ENCODE assay signal across 26 cellular contexts in genomic region chr15:41713047-41713446, GRCh38. TPM values are rescaled to one million over a fixed set of nuclear protein-coding genes. Genes with fewer than 3 reads are reported as not detected.
DNase-seq lines count a peak whose midpoint lies in the region; ATAC-seq, FAIRE-seq and TF ChIP-seq lines count a peak whose summit lies in the region.
"Had no signal": no experiment of that assay in that cellular context is flagged by ENCODE, and none has a peak within 500 bp of the region (broad histone marks: within the 10 kb centered on the region; RNA-seq: fewer than 3 reads in every experiment).

No MANE protein-coding gene starts in this region.

- FAIRE-seq in frontal cortex (lab: Jason Lieb, UNC): no peak
- FAIRE-seq in small intestine (lab: Jason Lieb, UNC): no peak
- FAIRE-seq: A549, D721Med had no signal

- H3K4me1 Mint-ChIP-seq in brain: no peaks in the 10 kb centered on the region
- H3K4me1 Mint-ChIP-seq: activated naive CD4-positive, alpha-beta T cell treated with anti-CD3 and anti-CD28 coated beads, Interleukin-2, amount 10 ng/mL, durations not matched to agents 7 days and 5 days; neural crest cell had no signal

- H3K4me1 ChIP-seq in small intestine (ENCODE audit: control insufficient read depth in 2 of 2, insufficient read depth in 1 of 2, low read depth in 1 of 2, low read length in 1 of 2): no peaks in the 10 kb centered on the region
- H3K4me1 ChIP-seq: A549; BLaER1 treated with 17β-estradiol and CSF1 and Interleukin-3, amounts not matched to agents 10 nM and 100 nM; psoas muscle had no signal

- no peak for TF ChIP-seq CTCF in brain (conservative IDR thresholded peaks at IDR 0.05)

- no peaks in the 10 kb centered on the region for H3K27me3 ChIP-seq in small intestine (ENCODE audit: control insufficient read depth in 2 of 2, insufficient read depth in 2 of 2, low read length in 2 of 2)
- H3K27me3 ChIP-seq: BLaER1 treated with 17β-estradiol and CSF1 and Interleukin-3, amounts not matched to agents 10 nM and 100 nM; Peyer's patch had no signal

- H3K9me3 ChIP-seq in small intestine (ENCODE audit: control insufficient read depth, low read depth): no peaks in the 10 kb centered on the region
- H3K9me3 ChIP-seq: A549; BLaER1 treated with 17β-estradiol and CSF1 and Interleukin-3, amounts not matched to agents 10 nM and 100 nM; Peyer's patch; psoas muscle had no signal

- H3K36me3 Mint-ChIP-seq in brain: peaks cover 60% of the 10 kb centered on the region

- no peak for ATAC-seq in GM21737 (IDR thresholded peaks at IDR 0.05; ENCODE audit: unreplicated experiment)
- ATAC-seq: A549; activated CD8-positive, alpha-beta T cell treated with anti-CD3 and anti-CD28 coated beads, Interleukin-2, amount 10 ng/mL, durations not matched to agents 7 days and 5 days; psoas muscle had no signal

- no peaks in the 10 kb centered on the region for H3K9me3 Mint-ChIP-seq in brain
- H3K9me3 Mint-ChIP-seq: activated naive CD4-positive, alpha-beta T cell treated with anti-CD3 and anti-CD28 coated beads, Interleukin-2, amount 10 ng/mL, durations not matched to agents 7 days and 5 days; neural crest cell; T-helper 2 cell treated with Interferon-gamma antibody and Interleukin-4, amounts not matched to agents 5 μg/mL and 100 μg/mL, for 36 hours had no signal

- H3K27ac ChIP-seq in small intestine (ENCODE audit: low read depth in 1 of 2, low read length in 1 of 2): no peak overlapping the region
- H3K27ac ChIP-seq: A549; BLaER1 treated with 17β-estradiol and CSF1 and Interleukin-3, amounts not matched to agents 10 nM and 100 nM; Peyer's patch; psoas muscle; SK-N-MC had no signal

- H3K4me3 ChIP-seq in small intestine (ENCODE audit: low read depth in 1 of 2, low read length in 2 of 2): no peak overlapping the region
- H3K4me3 ChIP-seq: A549; BLaER1 treated with 17β-estradiol and CSF1 and Interleukin-3, amounts not matched to agents 10 nM and 100 nM; Peyer's patch; psoas muscle; SK-N-MC had no signal

- DNase-seq in Ammon's horn (ENCODE audit: low spot score) (peak; percentile 68), frontal cortex (ENCODE audit: low spot score in 2 of 2) (peak; percentile 13 to 22), pons (ENCODE audit: low spot score) (peak; percentile 64), NCI-H526 treated with DMSO at 0.1 percent for 48 hours (lab: John Stamatoyannopoulos, UW) (no peak), small intestine (no peak), NCI-H146 treated with DMSO at 0.1 percent for 48 hours (lab: John Stamatoyannopoulos, UW; ENCODE audit: unreplicated experiment) (no peak)
- DNase-seq: activated CD8-positive, alpha-beta T cell treated with anti-CD3 and anti-CD28 coated beads, Interleukin-2, amount 10 ng/mL, durations not matched to agents 7 days and 5 days; activated naive CD4-positive, alpha-beta T cell treated with anti-CD3 and anti-CD28 coated beads, Interleukin-2, amount 10 ng/mL, durations not matched to agents 7 days and 5 days; activated T-cell treated with anti-CD3 and anti-CD28 coated beads, Interleukin-2, amount 50 U/mL, for 1 hour; foreskin melanocyte; midbrain; NCI-H1092; NCI-H2081 treated with DMSO at 0.1 percent for 48 hours; NCI-H446 treated with DMSO at 0.1 percent for 48 hours; NK-92 treated with Interleukin-12 subunit alpha and Interleukin-12 subunit beta, amount 100 ng/mL, for 24 hours; Peyer's patch; psoas muscle; stimulated activated CD4-positive, alpha-beta T cell treated with anti-CD3 and anti-CD28 coated beads, Interleukin-4, amount 100 ng/mL, for 4 hours had no signal

- H3K27me3 Mint-ChIP-seq in brain: peaks cover 2% of the 10 kb centered on the region
- H3K27me3 Mint-ChIP-seq: activated naive CD4-positive, alpha-beta T cell treated with anti-CD3 and anti-CD28 coated beads, Interleukin-2, amount 10 ng/mL, durations not matched to agents 7 days and 5 days had no signal

- H3K36me3 ChIP-seq in small intestine (ENCODE audit: control insufficient read depth in 2 of 2, insufficient read depth in 2 of 2, low read length in 2 of 2): peaks cover 5 to 6% of the 10 kb centered on the region in 2 donors

- 63 to 80% (median 77%) methylated on average over 6 of the region's 6 CpGs for WGBS in small intestine, 3 donors

- H3K27ac Mint-ChIP-seq in brain: peak overlapping the region in 3 of 5 experiments; percentile 2 to 87 (median 57)
- H3K27ac Mint-ChIP-seq: activated CD8-positive, alpha-beta T cell treated with anti-CD3 and anti-CD28 coated beads, Interleukin-2, amount 10 ng/mL, durations not matched to agents 7 days and 5 days; activated naive CD4-positive, alpha-beta T cell treated with anti-CD3 and anti-CD28 coated beads, Interleukin-2, amount 10 ng/mL, durations not matched to agents 7 days and 5 days; T-helper 2 cell treated with Interferon-gamma antibody and Interleukin-4, amounts not matched to agents 5 μg/mL and 100 μg/mL, for 36 hours had no signal

- H3K4me3 Mint-ChIP-seq in brain: no peak overlapping the region
- H3K4me3 Mint-ChIP-seq: activated CD8-positive, alpha-beta T cell treated with anti-CD3 and anti-CD28 coated beads, Interleukin-2, amount 10 ng/mL, durations not matched to agents 7 days and 5 days; activated naive CD4-positive, alpha-beta T cell treated with anti-CD3 and anti-CD28 coated beads, Interleukin-2, amount 10 ng/mL, durations not matched to agents 7 days and 5 days; neural crest cell; T-helper 2 cell treated with Interferon-gamma antibody and Interleukin-4, amounts not matched to agents 5 μg/mL and 100 μg/mL, for 36 hours had no signal

RNA-seq across cellular contexts. Expression of gene MGA, which starts 52.8 kb away (rescaled TPM):
- polyA plus RNA-seq in brain (ENCODE audit: insufficient read depth, low read depth, low replicate concordance) (5.0 TPM), small intestine (1 to 10 TPM; 1.4 to 3.8 (median 3.6) TPM)
- 81.9 TPM for total RNA-seq in frontal cortex

Comparison
In these comparisons a context has a peak if more than half of its experiments do, and no peak if none do; other contexts are left out.
1. DNase-seq: peak in Ammon's horn (single experiment), frontal cortex (2 of 2) and pons (single experiment); none in NCI-H526 treated with DMSO at 0.1 percent for 48 hours (single experiment), small intestine (single experiment) and NCI-H146 treated with DMSO at 0.1 percent for 48 hours (single experiment).